ENCODE assay signal across 3 cellular contexts in the genomic region with DNA sequence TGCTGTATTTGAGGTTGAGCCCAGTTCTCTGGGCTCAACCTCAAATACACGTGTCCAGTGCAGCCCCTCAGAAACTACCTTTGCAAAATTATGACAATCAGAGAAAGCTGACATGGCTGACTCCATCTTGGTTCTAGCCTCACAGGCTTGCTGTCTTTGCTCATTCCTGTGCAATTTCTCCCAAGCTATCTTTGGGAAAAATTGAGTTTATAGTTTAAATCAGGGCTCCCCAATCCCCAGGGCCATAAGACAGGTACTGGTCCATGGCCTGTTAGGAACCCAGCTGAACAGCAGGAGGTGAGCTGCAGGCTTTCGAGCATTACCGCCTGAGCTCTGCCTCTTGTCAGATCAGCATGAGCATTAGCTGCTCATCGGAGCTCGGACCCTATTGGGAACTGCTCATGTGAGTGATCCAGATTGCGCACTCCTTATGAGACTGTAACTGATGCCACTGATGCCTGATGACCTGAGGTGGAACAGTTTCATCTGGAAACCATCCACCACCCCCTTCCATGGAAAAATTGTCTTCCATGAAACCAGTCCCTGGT. TPM values are rescaled to one million over a fixed set of nuclear protein-coding genes. Genes with fewer than 3 reads are reported as not detected.
"Had no signal": no experiment of that assay in that cellular context is flagged by ENCODE, and none has a peak within 500 bp of the region (broad histone marks: within the 10 kb centered on the region; RNA-seq: fewer than 3 reads in every experiment).

No MANE protein-coding gene starts in this region.

RNA-seq across cellular contexts. Expression of a gene that starts 2.7 kb away (rescaled TPM):
- total RNA-seq: HT1080 had no signal
- polyA plus RNA-seq: IgD-negative memory B cell, IMR-90 had no signal
